ENCODE assay signal across 8 cellular contexts in the genomic region with DNA sequence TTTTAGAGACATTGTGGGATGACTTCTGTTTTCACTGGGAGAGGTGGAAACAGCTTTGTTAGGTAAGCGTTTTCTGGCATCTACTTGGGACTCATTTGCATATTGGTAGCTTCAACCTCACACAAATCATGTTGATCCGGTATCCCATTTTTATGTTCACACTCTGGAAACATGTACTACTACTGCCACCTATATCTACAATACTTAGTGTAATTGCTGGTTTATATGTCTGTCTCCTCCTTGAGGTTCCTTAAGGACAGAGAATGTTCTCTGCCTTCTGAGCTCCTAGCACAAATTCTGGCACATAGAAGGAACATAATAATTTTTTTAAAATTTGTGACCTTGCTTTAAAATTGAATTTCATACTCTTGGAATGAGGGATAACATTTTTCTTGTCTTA. TPM values are rescaled to one million over a fixed set of nuclear protein-coding genes. Genes with fewer than 3 reads are reported as not detected.
A peak's percentile ranks its signal among the peaks of the same experiment; 100 is the strongest.
DNase-seq lines count a peak whose midpoint lies in the region; ATAC-seq, FAIRE-seq and TF ChIP-seq lines count a peak whose summit lies in the region.
"Not testable (repeated sequence)": the region's sequence is repeated elsewhere in the genome, so short reads cannot be mapped to it uniquely, and the experiment has no call there.

No MANE protein-coding gene starts in this region.

- CTCF ChIA-PET in A549 (lab: Yijun Ruan, JAX); HCT116 (lab: Charles Lee); PC-3 (lab: Charles Lee): not testable (repeated sequence)
- CTCF ChIA-PET in SK-N-SH (lab: Yijun Ruan, JAX): interaction anchor here (0.6 kb wide), 1 partner anchor 452 kb away, joined by 3 read pairs; no protein-coding TSS in a partner anchor

- not testable (repeated sequence) for H3K9ac ChIP-seq in HCT116 (ENCODE audit: low read length); PC-3 (ENCODE audit: low read length); SK-N-SH

- not testable (repeated sequence) for H3K9me2 ChIP-seq in HCT116 (ENCODE audit: insufficient read depth); PC-3 (replicated peaks; ENCODE audit: low read length); SK-N-SH

- H3K79me2 ChIP-seq in HCT116 (ENCODE audit: insufficient read depth, low read length); PC-3 (ENCODE audit: low read length); SK-N-SH (ENCODE audit: insufficient read depth): not testable (repeated sequence)

- not testable (repeated sequence) for DNase-seq in A549 (ENCODE audit: low read depth in 1 of 2, low spot score in 1 of 2); HCT116 (ENCODE audit: low read depth, low spot score); PC-3; SK-N-SH; chondrocyte (ENCODE audit: low spot score); left ventricle myocardium inferior; osteocyte (ENCODE audit: extremely low spot score, unreplicated experiment)

- not testable (repeated sequence) for H3K4me1 ChIP-seq in A549; HCT116 (ENCODE audit: control insufficient read depth in 1 of 2, insufficient read depth in 2 of 2, low read length in 2 of 2); PC-3 (ENCODE audit: insufficient read depth, low read length); SK-N-SH (ENCODE audit: control insufficient read depth in 1 of 2, insufficient read depth in 2 of 2, low read depth in 1 of 2, low read length in 1 of 2); left ventricle myocardium inferior

- WGBS in A549 (ENCODE audit: missing lambda C conversion rate): 16% methylated on average over 2 of the region's 2 CpGs
- WGBS in SK-N-SH (ENCODE audit: low lambda C conversion rate): 9% methylated on average over 2 of the region's 2 CpGs

- not testable (repeated sequence) for H3K27ac Mint-ChIP-seq in chondrocyte (ENCODE audit: unreplicated experiment); osteocyte (ENCODE audit: unreplicated experiment)

- TF ChIP-seq CTCF in A549 (IDR thresholded peaks at IDR 0.05): 0 out of 3 replicates have a peak, but pooled peaks have one; percentile 6
- 0 out of 6 replicates have a peak, but pooled peaks of 1 of the 3 experiments have one; percentile 16 for TF ChIP-seq CTCF in HCT116 (IDR thresholded peaks at IDR 0.05 in 2 of 3, conservative IDR thresholded peaks at IDR 0.05 in 1 of 3; ENCODE audit: borderline replicate concordance in 1 of 3, insufficient read depth in 1 of 3, low read depth in 2 of 3, low read length in 2 of 3)
- 0 out of 2 replicates have a peak, but pooled peaks have one; percentile 15 for TF ChIP-seq CTCF in PC-3 (conservative IDR thresholded peaks at IDR 0.05; ENCODE audit: low read depth, low read length)
- TF ChIP-seq CTCF in SK-N-SH (IDR thresholded peaks at IDR 0.05): peak; percentile 12; the same call in 1 of the 2 replicates
- TF ChIP-seq CTCF in VCaP (conservative IDR thresholded peaks at IDR 0.05): 0 out of 2 replicates have a peak, but pooled peaks have one; percentile 11
- TF ChIP-seq CTCF in chondrocyte (IDR thresholded peaks at IDR 0.05): peak; percentile 44
- TF ChIP-seq CTCF in left ventricle myocardium inferior (IDR thresholded peaks at IDR 0.05; ENCODE audit: borderline replicate concordance): peak; percentile 10
- peak; percentile 10 for TF ChIP-seq CTCF in osteocyte (IDR thresholded peaks at IDR 0.05)

- not testable (repeated sequence) for TF ChIP-seq RAD21 in A549 (conservative IDR thresholded peaks at IDR 0.05 in 1 of 2, IDR thresholded peaks at IDR 0.05 in 1 of 2); SK-N-SH (IDR thresholded peaks at IDR 0.05; ENCODE audit: low read length)
- peak; percentile 31; the same call in 1 of the 2 replicates for TF ChIP-seq RAD21 in HCT116 (IDR thresholded peaks at IDR 0.05; ENCODE audit: low read depth)

- not testable (repeated sequence) for H3K36me3 Mint-ChIP-seq in chondrocyte (ENCODE audit: low read depth); osteocyte (ENCODE audit: unreplicated experiment)

- H2AFZ ChIP-seq in HCT116 (ENCODE audit: low read depth, low read length, poor library complexity, severe bottlenecking); PC-3 (ENCODE audit: low read length); SK-N-SH (ENCODE audit: low read depth): not testable (repeated sequence)

- POLR2A ChIA-PET in A549 (lab: Yijun Ruan, JAX); HCT116 (lab: Charles Lee); PC-3 (lab: Charles Lee; ENCODE audit: unreplicated experiment); SK-N-SH (lab: Yijun Ruan, JAX): not testable (repeated sequence)

- H3K27ac ChIP-seq in A549; HCT116 (ENCODE audit: low read depth, low read length); PC-3 (ENCODE audit: low read length); SK-N-SH (ENCODE audit: low read depth in 2 of 2, low read length in 1 of 2); VCaP; left ventricle myocardium inferior (replicated peaks): not testable (repeated sequence)

- TF ChIP-seq EP300 in A549 (IDR thresholded peaks at IDR 0.05); SK-N-SH (IDR thresholded peaks at IDR 0.05; ENCODE audit: borderline replicate concordance in 1 of 2, low read depth in 1 of 2, low read length in 1 of 2): not testable (repeated sequence)

- H3K27me3 ChIP-seq in HCT116 (ENCODE audit: insufficient read depth, low read length); PC-3 (ENCODE audit: low read length); SK-N-SH (ENCODE audit: insufficient read depth); left ventricle myocardium inferior (ENCODE audit: low read depth): not testable (repeated sequence)

- not testable (repeated sequence) for ATAC-seq in A549, HCT116
- ATAC-seq in PC-3: peak; percentile 65

- RAD21 ChIA-PET in HCT116 (lab: Charles Lee; ENCODE audit: low non-redundant PET in 1 of 2, low total read pairs in 2 of 2, uncharacterized antibody in 2 of 2, unreplicated experiment in 2 of 2): not testable (repeated sequence)

- FAIRE-seq in A549 (lab: Jason Lieb, UNC): not testable (repeated sequence)

- not testable (repeated sequence) for TF ChIP-seq POLR2A in A549 (IDR thresholded peaks at IDR 0.05; ENCODE audit: low read length); HCT116 (IDR thresholded peaks at IDR 0.05; ENCODE audit: borderline replicate concordance, extremely low read depth, insufficient read depth, insufficient read length)

- not testable (repeated sequence) for H3K4me2 ChIP-seq in A549; HCT116 (ENCODE audit: low read length); PC-3 (ENCODE audit: low read length); SK-N-SH

- H3K4me3 Mint-ChIP-seq in chondrocyte (ENCODE audit: unreplicated experiment); osteocyte (ENCODE audit: unreplicated experiment): not testable (repeated sequence)

- not testable (repeated sequence) for H3K36me3 ChIP-seq in HCT116 (ENCODE audit: control insufficient read depth in 1 of 2, insufficient read depth in 2 of 2, low read length in 2 of 2); PC-3 (ENCODE audit: low read depth, low read length); SK-N-SH (replicated peaks in 1 of 2; ENCODE audit: control insufficient read depth in 1 of 2, insufficient read depth in 2 of 2, low read length in 1 of 2); left ventricle myocardium inferior

- H3K4me1 Mint-ChIP-seq in chondrocyte (ENCODE audit: low read depth); osteocyte (ENCODE audit: unreplicated experiment): not testable (repeated sequence)

- not testable (repeated sequence) for BruUV-seq in HCT116 (replicated peaks; lab: Mats Ljungman, UMichigan); PC-3 (replicated peaks; lab: Mats Ljungman, UMichigan)

- H3K27me3 Mint-ChIP-seq in chondrocyte (ENCODE audit: low read depth) (peaks cover 13% of the 10 kb centered on the region), osteocyte (ENCODE audit: unreplicated experiment) (peaks cover 26% of the 10 kb centered on the region)

- intact Hi-C loops in HCT116 (cut with micrococcal nuclease); left ventricle myocardium inferior (cut with micrococcal nuclease): not testable (repeated sequence)
- intact Hi-C loops in PC-3 (cut with micrococcal nuclease): loop anchor here (10.0 kb wide), 1 partner anchor 241 kb away; no protein-coding TSS in a partner anchor

- H3K9me3 ChIP-seq in A549; HCT116 (ENCODE audit: control insufficient read depth in 1 of 2, insufficient read depth in 1 of 2, low read depth in 1 of 2, low read length in 2 of 2); PC-3 (ENCODE audit: low read length); SK-N-SH; left ventricle myocardium inferior (replicated peaks): not testable (repeated sequence)

- H3K4me3 ChIP-seq in A549; HCT116 (replicated peaks in 1 of 2; ENCODE audit: low read depth in 1 of 2, low read length in 2 of 2); PC-3 (ENCODE audit: low read length); SK-N-SH (ENCODE audit: low read depth in 2 of 2, low read length in 1 of 2); left ventricle myocardium inferior: not testable (repeated sequence)

- not testable (repeated sequence) for H3F3A ChIP-seq in PC-3 (ENCODE audit: low read length, unreplicated experiment); SK-N-SH (replicated peaks; ENCODE audit: insufficient read depth)

- not testable (repeated sequence) for H4K20me1 ChIP-seq in HCT116 (ENCODE audit: insufficient read depth); PC-3 (ENCODE audit: low read length); SK-N-SH (ENCODE audit: insufficient read depth)

- not testable (repeated sequence) for H3K9me3 Mint-ChIP-seq in chondrocyte (ENCODE audit: low read depth); osteocyte (ENCODE audit: unreplicated experiment)

RNA-seq across cellular contexts. Expression of a gene that starts 28.1 kb away (rescaled TPM):
- polyA plus RNA-seq in A549 (2011; rRNA removed): 129 and 145 TPM in 2 replicates
- polyA plus RNA-seq in A549 (2012; cell fraction: cytosol; rRNA removed): 17.3 and 20.8 TPM in 2 replicates
- 14.4 and 21.9 TPM in 2 replicates for polyA plus RNA-seq in A549 (2012; cell fraction: nucleus; rRNA removed)
- polyA plus RNA-seq in A549 (2017; fragmentation: RNase III; extraction: RNeasy Plus Mini Kit Qiagen cat#74134 plus additional on column Dnase treatment): 47.5 to 53.6 TPM (median 52.0 TPM) in 3 replicates
- 50.2 and 51.8 TPM in 2 replicates for polyA minus RNA-seq in A549 (2011; rRNA and poly(A)+ RNA removed)
- total RNA-seq in HCT116 (2021; ENCODE audit: unreplicated experiment): 71.7 TPM
- 17.2 and 22.6 TPM in 2 replicates for polyA plus RNA-seq in HCT116 (2012)
- total RNA-seq in PC-3 (2014; rRNA removed): 10.7 and 11.2 TPM in 2 replicates
- 27.7 and 36.1 TPM in 2 replicates for polyA plus RNA-seq in SK-N-SH (2012; rRNA removed)
- 43.1 and 47.2 TPM in 2 replicates for polyA plus RNA-seq in SK-N-SH (2012; cell fraction: cytosol; rRNA removed)
- polyA plus RNA-seq in SK-N-SH (2012; cell fraction: nucleus; rRNA removed): 14.0 and 23.6 TPM in 2 replicates
- 30.9 to 47.7 TPM (median 32.2 TPM) in 3 replicates for total RNA-seq in chondrocyte
- total RNA-seq in left ventricle myocardium inferior: 28.5 TPM
- total RNA-seq in osteocyte: 37.2 and 39.3 TPM in 2 replicates
